In the genomic region with DNA sequence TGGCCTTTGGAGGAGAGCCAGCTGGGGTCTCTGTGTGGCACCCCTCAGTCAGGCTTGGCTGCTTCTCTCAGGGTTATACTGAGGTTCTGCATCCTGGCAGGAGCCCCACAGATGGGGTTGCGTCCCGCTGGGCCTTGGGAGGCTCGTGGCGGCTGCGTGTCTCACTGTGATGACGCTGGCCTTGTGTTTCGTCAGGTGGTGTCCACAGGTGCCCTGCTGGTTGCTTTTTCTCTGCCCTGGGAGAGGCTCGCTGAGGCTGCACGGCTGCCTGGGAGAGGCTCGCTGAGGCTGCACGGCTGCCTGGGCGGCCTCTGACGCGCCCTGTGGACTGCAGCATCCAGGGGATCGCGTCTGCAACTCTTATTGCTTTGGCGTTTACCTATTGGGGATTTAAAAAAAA, we compare ENCODE assay signal across 1 cellular context.
TF ChIP-seq lines count a peak whose summit lies in the region.

No MANE protein-coding gene starts in this region.

TF ChIP-seq in IMR-90, 13 proteins besides CTCF, POLR2A, EP300 and RAD21:
- TF ChIP-seq CEBPB (IDR thresholded peaks at IDR 0.05; ENCODE audit: low read depth, low read length): no peak
- no peak for TF ChIP-seq MAFK (IDR thresholded peaks at IDR 0.05; ENCODE audit: low read depth, low read length)
- TF ChIP-seq, protein P1, sequence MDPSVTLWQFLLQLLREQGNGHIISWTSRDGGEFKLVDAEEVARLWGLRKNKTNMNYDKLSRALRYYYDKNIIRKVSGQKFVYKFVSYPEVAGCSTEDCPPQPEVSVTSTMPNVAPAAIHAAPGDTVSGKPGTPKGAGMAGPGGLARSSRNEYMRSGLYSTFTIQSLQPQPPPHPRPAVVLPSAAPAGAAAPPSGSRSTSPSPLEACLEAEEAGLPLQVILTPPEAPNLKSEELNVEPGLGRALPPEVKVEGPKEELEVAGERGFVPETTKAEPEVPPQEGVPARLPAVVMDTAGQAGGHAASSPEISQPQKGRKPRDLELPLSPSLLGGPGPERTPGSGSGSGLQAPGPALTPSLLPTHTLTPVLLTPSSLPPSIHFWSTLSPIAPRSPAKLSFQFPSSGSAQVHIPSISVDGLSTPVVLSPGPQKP (IDR thresholded peaks at IDR 0.05; ENCODE audit: borderline replicate concordance, low read depth, low read length): no peak
- TF ChIP-seq BHLHE40 (IDR thresholded peaks at IDR 0.05; ENCODE audit: low read depth, low read length): no peak
- TF ChIP-seq CHD1 (IDR thresholded peaks at IDR 0.05; ENCODE audit: low read depth, low read length): no peak
- TF ChIP-seq MXI1 (IDR thresholded peaks at IDR 0.05; ENCODE audit: borderline replicate concordance, low read depth, low read length): no peak
- TF ChIP-seq, protein P2, sequence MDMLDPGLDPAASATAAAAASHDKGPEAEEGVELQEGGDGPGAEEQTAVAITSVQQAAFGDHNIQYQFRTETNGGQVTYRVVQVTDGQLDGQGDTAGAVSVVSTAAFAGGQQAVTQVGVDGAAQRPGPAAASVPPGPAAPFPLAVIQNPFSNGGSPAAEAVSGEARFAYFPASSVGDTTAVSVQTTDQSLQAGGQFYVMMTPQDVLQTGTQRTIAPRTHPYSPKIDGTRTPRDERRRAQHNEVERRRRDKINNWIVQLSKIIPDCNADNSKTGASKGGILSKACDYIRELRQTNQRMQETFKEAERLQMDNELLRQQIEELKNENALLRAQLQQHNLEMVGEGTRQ (IDR thresholded peaks at IDR 0.05; ENCODE audit: low read depth, low read length): no peak
- no peak for TF ChIP-seq MAZ (IDR thresholded peaks at IDR 0.05; ENCODE audit: borderline replicate concordance, low read depth, low read length)
